In the genomic region with DNA sequence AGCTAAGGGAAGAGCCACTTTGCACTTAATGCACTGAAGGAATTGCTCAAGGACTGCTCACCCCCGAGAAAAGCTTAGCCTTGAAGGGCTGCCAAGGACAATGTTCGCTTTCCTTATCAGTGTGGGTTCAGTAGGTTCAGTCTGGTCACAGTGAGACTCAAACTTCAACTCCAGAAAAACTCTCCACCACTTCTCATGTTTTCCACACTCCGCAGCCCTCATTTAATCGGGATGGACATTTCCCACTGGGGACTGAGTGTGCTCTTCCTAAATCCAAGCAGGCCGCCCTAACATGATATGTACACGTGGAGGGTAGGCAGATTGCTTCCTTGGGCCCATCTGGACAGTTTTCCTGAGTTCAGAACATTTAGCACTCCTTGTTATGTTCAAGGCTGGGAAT, we compare ENCODE assay signal across 26 cellular contexts. TPM values are rescaled to one million over a fixed set of nuclear protein-coding genes. Genes with fewer than 3 reads are reported as not detected.
"Had no signal": no experiment of that assay in that cellular context is flagged by ENCODE, and none has a peak within 500 bp of the region (broad histone marks: within the 10 kb centered on the region; RNA-seq: fewer than 3 reads in every experiment).

No MANE protein-coding gene starts in this region.

- H3K27ac ChIP-seq: esophagus squamous epithelium, psoas muscle, right lobe of liver, upper lobe of right lung had no signal

- H3K9me3 ChIP-seq: esophagus squamous epithelium, psoas muscle, right lobe of liver, upper lobe of right lung had no signal

- H3K27me3 Mint-ChIP-seq: activated CD4-positive, alpha-beta memory T cell treated with anti-CD3 and anti-CD28 coated beads, Interleukin-2, amount 10 ng/mL, durations not matched to agents 7 days and 5 days; activated CD8-positive, alpha-beta memory T cell treated with anti-CD3 and anti-CD28 coated beads, Interleukin-2, amount 10 ng/mL, durations not matched to agents 7 days and 5 days; activated T-helper 17 cell treated with anti-CD3 and anti-CD28 coated beads, Interleukin-2, amount 50 U/mL, for 72 hours had no signal

- H3K27ac Mint-ChIP-seq: activated CD4-positive, alpha-beta memory T cell treated with anti-CD3 and anti-CD28 coated beads, Interleukin-2, amount 10 ng/mL, durations not matched to agents 7 days and 5 days; activated CD8-positive, alpha-beta memory T cell treated with anti-CD3 and anti-CD28 coated beads, Interleukin-2, amount 10 ng/mL, durations not matched to agents 7 days and 5 days; activated naive CD4-positive, alpha-beta T cell treated with anti-CD3 and anti-CD28 coated beads for 36 hours; activated T-helper 17 cell treated with anti-CD3 and anti-CD28 coated beads, Interleukin-2, amount 50 U/mL, for 72 hours; effector memory CD8-positive, alpha-beta T cell; nephron progenitor cell; stimulated activated effector memory CD8-positive, alpha-beta T cell treated with anti-CD3 and anti-CD28 coated beads, Interleukin-12 subunit alpha, Interleukin-12 subunit beta, amount 100 ng/mL, for 72 hours had no signal

- H3K36me3 ChIP-seq: esophagus squamous epithelium, right lobe of liver, upper lobe of right lung had no signal

- H3K36me3 Mint-ChIP-seq: activated CD8-positive, alpha-beta memory T cell treated with anti-CD3 and anti-CD28 coated beads, Interleukin-2, amount 10 ng/mL, durations not matched to agents 7 days and 5 days; stimulated activated effector memory CD8-positive, alpha-beta T cell treated with anti-CD3 and anti-CD28 coated beads, Interleukin-12 subunit alpha, Interleukin-12 subunit beta, amount 100 ng/mL, for 72 hours had no signal

- H3K4me1 Mint-ChIP-seq: activated CD4-positive, alpha-beta memory T cell treated with anti-CD3 and anti-CD28 coated beads, Interleukin-2, amount 10 ng/mL, durations not matched to agents 7 days and 5 days; activated CD8-positive, alpha-beta memory T cell treated with anti-CD3 and anti-CD28 coated beads, Interleukin-2, amount 10 ng/mL, durations not matched to agents 7 days and 5 days; stimulated activated effector memory CD8-positive, alpha-beta T cell treated with anti-CD3 and anti-CD28 coated beads, Interleukin-12 subunit alpha, Interleukin-12 subunit beta, amount 100 ng/mL, for 72 hours had no signal

- FAIRE-seq: astrocyte had no signal

- ATAC-seq: activated CD8-positive, alpha-beta memory T cell treated with anti-CD3 and anti-CD28 coated beads, Interleukin-2, amount 10 ng/mL, durations not matched to agents 7 days and 5 days; activated T-helper 17 cell treated with anti-CD3 and anti-CD28 coated beads, Interleukin-2, amount 50 U/mL, for 72 hours; effector memory CD8-positive, alpha-beta T cell; left lobe of liver; psoas muscle; stimulated activated effector memory CD8-positive, alpha-beta T cell treated with anti-CD3 and anti-CD28 coated beads, Interleukin-12 subunit alpha, Interleukin-12 subunit beta, amount 100 ng/mL, for 72 hours had no signal

- H3K4me1 ChIP-seq: right lobe of liver, upper lobe of right lung had no signal

- H3K4me3 Mint-ChIP-seq: activated CD4-positive, alpha-beta memory T cell treated with anti-CD3 and anti-CD28 coated beads, Interleukin-2, amount 10 ng/mL, durations not matched to agents 7 days and 5 days; activated CD8-positive, alpha-beta memory T cell treated with anti-CD3 and anti-CD28 coated beads, Interleukin-2, amount 10 ng/mL, durations not matched to agents 7 days and 5 days; activated naive CD4-positive, alpha-beta T cell treated with anti-CD3 and anti-CD28 coated beads for 36 hours; activated T-helper 17 cell treated with anti-CD3 and anti-CD28 coated beads, Interleukin-2, amount 50 U/mL, for 72 hours; effector memory CD8-positive, alpha-beta T cell; nephron progenitor cell; stimulated activated effector memory CD8-positive, alpha-beta T cell treated with anti-CD3 and anti-CD28 coated beads, Interleukin-12 subunit alpha, Interleukin-12 subunit beta, amount 100 ng/mL, for 72 hours had no signal

- H3K9me3 Mint-ChIP-seq: activated CD4-positive, alpha-beta memory T cell treated with anti-CD3 and anti-CD28 coated beads, Interleukin-2, amount 10 ng/mL, durations not matched to agents 7 days and 5 days; activated naive CD4-positive, alpha-beta T cell treated with anti-CD3 and anti-CD28 coated beads for 36 hours; activated T-helper 17 cell treated with anti-CD3 and anti-CD28 coated beads, Interleukin-2, amount 50 U/mL, for 72 hours; effector memory CD8-positive, alpha-beta T cell; nephron progenitor cell; stimulated activated effector memory CD8-positive, alpha-beta T cell treated with anti-CD3 and anti-CD28 coated beads, Interleukin-12 subunit alpha, Interleukin-12 subunit beta, amount 100 ng/mL, for 72 hours had no signal

- DNase-seq: activated CD4-positive, alpha-beta memory T cell treated with anti-CD3 and anti-CD28 coated beads, Interleukin-2, amount 10 ng/mL, durations not matched to agents 7 days and 5 days; activated CD4-positive, alpha-beta T cell treated with anti-CD3 and anti-CD28 coated beads for 48 hours; activated CD4-positive, CD25-positive, alpha-beta regulatory T cell; activated CD8-positive, alpha-beta memory T cell treated with anti-CD3 and anti-CD28 coated beads, Interleukin-2, amount 10 ng/mL, durations not matched to agents 7 days and 5 days; activated naive CD4-positive, alpha-beta T cell treated with anti-CD3 and anti-CD28 coated beads for 36 hours; effector memory CD8-positive, alpha-beta T cell; esophagus squamous epithelium; hypothalamus; islet precursor cell; nephron progenitor cell; occipital lobe; psoas muscle; right lobe of liver; stimulated activated CD4-positive, alpha-beta T cell treated with anti-CD3 and anti-CD28 coated beads, Interleukin-4, amount 100 ng/mL, for 24 hours; T-helper 1 cell; T1000; upper lobe of right lung had no signal

- H3K27me3 ChIP-seq: esophagus squamous epithelium, right lobe of liver, upper lobe of right lung had no signal

- H3K4me3 ChIP-seq: esophagus squamous epithelium, psoas muscle, right lobe of liver, upper lobe of right lung had no signal

RNA-seq across cellular contexts. Expression of gene SUSD4, which starts 19.5 kb away (rescaled TPM):
- total RNA-seq: glomerular endothelial cell had no signal

RNA-seq across cellular contexts. Expression of gene CCDC185, which starts 48.7 kb away (rescaled TPM):
- total RNA-seq: activated CD4-positive, alpha-beta memory T cell treated with anti-CD3 and anti-CD28 coated beads, Interleukin-2, amount 10 ng/mL, durations not matched to agents 7 days and 5 days; activated CD8-positive, alpha-beta memory T cell treated with anti-CD3 and anti-CD28 coated beads, Interleukin-2, amount 10 ng/mL, durations not matched to agents 7 days and 5 days; activated naive CD4-positive, alpha-beta T cell treated with anti-CD3 and anti-CD28 coated beads for 36 hours; activated T-helper 17 cell treated with anti-CD3 and anti-CD28 coated beads, Interleukin-2, amount 50 U/mL, for 72 hours; astrocyte; bronchial epithelial cell; dermis microvascular lymphatic vessel endothelial cell; glomerular endothelial cell; left lobe of liver; myocyte; occipital lobe; psoas muscle; right lobe of liver; upper lobe of right lung had no signal
- polyA plus RNA-seq: psoas muscle, thymus had no signal
